ENCODE assay signal across 8 cellular contexts in the genomic region with DNA sequence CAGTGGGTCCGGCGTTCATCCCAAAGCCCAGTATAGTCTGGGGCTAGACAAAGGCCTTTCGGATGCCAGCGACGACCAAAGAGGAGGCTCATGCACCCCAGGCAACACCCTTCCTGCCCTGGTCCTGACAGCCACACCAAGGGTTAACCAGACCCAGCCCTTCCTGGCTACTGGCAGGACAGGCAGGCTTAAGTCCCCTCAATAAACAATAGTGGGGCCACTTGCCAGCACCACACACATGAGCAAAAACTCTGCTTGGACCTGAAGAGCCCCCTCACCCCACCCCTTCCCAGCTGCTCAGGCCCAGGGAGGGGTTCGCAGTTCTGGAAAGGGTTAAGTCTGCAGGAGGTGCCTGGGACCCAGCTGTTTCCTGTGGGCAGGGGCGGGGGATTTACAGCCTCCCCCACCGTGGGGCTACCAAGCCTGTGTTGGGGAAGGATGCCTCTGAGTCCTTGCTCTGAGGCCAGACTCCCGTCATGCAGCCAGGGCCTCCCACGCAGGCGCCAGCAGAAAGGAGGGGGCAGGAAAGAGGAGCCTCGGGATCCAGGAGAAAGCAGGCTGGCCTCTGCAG. TPM values are rescaled to one million over a fixed set of nuclear protein-coding genes. Genes with fewer than 3 reads are reported as not detected.
DNase-seq lines count a peak whose midpoint lies in the region; ATAC-seq and TF ChIP-seq lines count a peak whose summit lies in the region.

No MANE protein-coding gene starts in this region.

- H3K4me1 Mint-ChIP-seq in Calu3 (ENCODE audit: low read depth, unreplicated experiment) = peaks cover 36% of the 10 kb centered on the region

- BruUV-seq in Calu3 (replicated peaks; lab: Mats Ljungman, UMichigan) = no TSS peak
- no TSS peak for BruUV-seq in PC-3 (replicated peaks; lab: Mats Ljungman, UMichigan)

- peaks cover 38% of the 10 kb centered on the region for H3K4me1 ChIP-seq in PC-3 (ENCODE audit: insufficient read depth, low read length)
- peaks cover 7% of the 10 kb centered on the region for H3K4me1 ChIP-seq in fibroblast of lung (ENCODE audit: control insufficient read depth, extremely low read depth, insufficient read depth, low read length)
- H3K4me1 ChIP-seq in osteoblast (ENCODE audit: insufficient read depth, low read length) = peaks cover 44% of the 10 kb centered on the region

- no peak overlapping the region for H3K9ac ChIP-seq in PC-3 (ENCODE audit: low read length)
- no peak overlapping the region for H3K9ac ChIP-seq in fibroblast of lung (ENCODE audit: insufficient read depth, low read length)

- H3K36me3 ChIP-seq in PC-3 (ENCODE audit: low read depth, low read length) (no peaks in the 10 kb centered on the region), fibroblast of lung (ENCODE audit: control insufficient read depth, insufficient read depth, low read length) (no peaks in the 10 kb centered on the region), osteoblast (ENCODE audit: insufficient read depth, low read length) (no peaks in the 10 kb centered on the region)

- TF ChIP-seq CTCF in Calu3 (IDR thresholded peaks at IDR 0.05; ENCODE audit: unreplicated experiment) = no peak
- TF ChIP-seq CTCF in PC-3 (conservative IDR thresholded peaks at IDR 0.05; ENCODE audit: low read depth, low read length) = no peak
- TF ChIP-seq CTCF in fibroblast of lung (conservative IDR thresholded peaks at IDR 0.05 in 1 of 2, IDR thresholded peaks at IDR 0.05 in 1 of 2; ENCODE audit: low read depth in 1 of 2, low read length in 2 of 2) = no peak
- no peak for TF ChIP-seq CTCF in osteoblast (IDR thresholded peaks at IDR 0.05; ENCODE audit: extremely low read depth, low read depth, low read length)

- H3K27me3 Mint-ChIP-seq in Calu3 (ENCODE audit: unreplicated experiment) = no peaks in the 10 kb centered on the region

- H3K27ac Mint-ChIP-seq in Calu3 (ENCODE audit: unreplicated experiment) = no peak overlapping the region

- H4K20me1 ChIP-seq in PC-3 (ENCODE audit: low read length) = no peaks in the 10 kb centered on the region
- no peaks in the 10 kb centered on the region for H4K20me1 ChIP-seq in fibroblast of lung (ENCODE audit: control insufficient read depth, extremely low read depth, insufficient read depth, low read length)
- no peaks in the 10 kb centered on the region for H4K20me1 ChIP-seq in osteoblast (ENCODE audit: insufficient read depth, low read length)

- H3K4me2 ChIP-seq in PC-3 (ENCODE audit: low read length) (no peak overlapping the region), fibroblast of lung (ENCODE audit: extremely low read depth, insufficient read depth, low read length) (no peak overlapping the region), osteoblast (ENCODE audit: insufficient read depth, low read length) (peak overlapping the region; percentile 45)

- H3F3A ChIP-seq in PC-3 (ENCODE audit: low read length, unreplicated experiment) = no peaks in the 10 kb centered on the region

- no peak overlapping the region for H2AFZ ChIP-seq in PC-3 (ENCODE audit: low read length)
- H2AFZ ChIP-seq in fibroblast of lung (ENCODE audit: low read length) = peak overlapping the region; percentile 53
- H2AFZ ChIP-seq in osteoblast (ENCODE audit: low read length) = peak overlapping the region; percentile 79

- H3K9me2 ChIP-seq in PC-3 (replicated peaks; ENCODE audit: low read length) = no peaks in the 10 kb centered on the region

- peak; percentile 26 for DNase-seq in Calu3
- peak; percentile 33 for DNase-seq in PC-3
- DNase-seq in fibroblast of lung (ENCODE audit: low read depth in 2 of 2) = peak; percentile 76 to 92
- DNase-seq in osteoblast (ENCODE audit: insufficient read length, low spot score, missing footprints) = peak; percentile 92
- no peak for DNase-seq in cerebellar nuclear complex (lab: John Stamatoyannopoulos, UW)
- DNase-seq in GM19240 (ENCODE audit: insufficient read length, low spot score) = no peak
- no peak for DNase-seq in NCI-H774 (lab: John Stamatoyannopoulos, UW)

- ATAC-seq in PC-3 = 0 out of 2 replicates have a peak, but pooled peaks have one; percentile 1
- ATAC-seq in GM21423 (IDR thresholded peaks at IDR 0.05; ENCODE audit: unreplicated experiment) = no peak

- H3K27ac ChIP-seq in PC-3 (ENCODE audit: low read length) = no peak overlapping the region
- H3K27ac ChIP-seq in fibroblast of lung (ENCODE audit: insufficient read depth, low read length) = no peak overlapping the region
- peak overlapping the region; percentile 85 for H3K27ac ChIP-seq in osteoblast (ENCODE audit: low read depth, low read length)

- POLR2A ChIA-PET in PC-3 (lab: Charles Lee; ENCODE audit: unreplicated experiment) = no interaction called here

- peaks cover 8% of the 10 kb centered on the region for H3K36me3 Mint-ChIP-seq in Calu3 (ENCODE audit: insufficient read depth, unreplicated experiment)

- H3K27me3 ChIP-seq in PC-3 (ENCODE audit: low read length) = no peaks in the 10 kb centered on the region
- no peaks in the 10 kb centered on the region for H3K27me3 ChIP-seq in fibroblast of lung (ENCODE audit: control insufficient read depth, insufficient read depth, low read length)
- H3K27me3 ChIP-seq in osteoblast (ENCODE audit: insufficient read depth, low read length) = no peaks in the 10 kb centered on the region

- intact Hi-C loops in Calu3 (cut with micrococcal nuclease; ENCODE audit: unreplicated experiment) = no loop called here
- intact Hi-C loops in PC-3 (cut with micrococcal nuclease) = no loop called here

- H3K9me3 Mint-ChIP-seq in Calu3 (ENCODE audit: low read depth, unreplicated experiment) = no peaks in the 10 kb centered on the region

- H3K79me2 ChIP-seq in PC-3 (ENCODE audit: low read length) (no peaks in the 10 kb centered on the region), fibroblast of lung (ENCODE audit: control insufficient read depth, insufficient read depth, low read length) (no peaks in the 10 kb centered on the region), osteoblast (ENCODE audit: insufficient read depth, low read length) (no peaks in the 10 kb centered on the region)

- CTCF ChIA-PET in Calu3 (lab: Charles Lee) = interaction anchor here (0.9 to 6.3 kb wide), 3 partner anchors 10 to 30 kb away, joined by 3 to 149 read pairs (median 65); a partner anchor contains a TSS
- CTCF ChIA-PET in PC-3 (lab: Charles Lee) = interaction anchor here (0.7 kb wide), 1 partner anchor 10 kb away, joined by 4 read pairs; no protein-coding TSS in a partner anchor

- H3K4me3 Mint-ChIP-seq in Calu3 (ENCODE audit: low read depth, unreplicated experiment) = no peak overlapping the region

- H3K4me3 ChIP-seq in PC-3 (ENCODE audit: low read length) (no peak overlapping the region), fibroblast of lung (replicated peaks in 1 of 4; ENCODE audit: control extremely low read depth in 1 of 4, insufficient read depth in 1 of 4, low read depth in 3 of 4, low read length in 4 of 4) (no peak overlapping the region), osteoblast (ENCODE audit: insufficient read depth, low read length) (no peak overlapping the region)

- H3K9me3 ChIP-seq in PC-3 (ENCODE audit: low read length) (no peaks in the 10 kb centered on the region), fibroblast of lung (ENCODE audit: control insufficient read depth, insufficient read depth, low read depth, low read length) (no peaks in the 10 kb centered on the region), osteoblast (ENCODE audit: low read depth, low read length) (no peaks in the 10 kb centered on the region)

RNA-seq across cellular contexts. Expression of a gene that starts 18.2 kb away (rescaled TPM):
- total RNA-seq in Calu3 (2022) (31.1 and 36.7 TPM in 2 replicates), PC-3 (2014; rRNA removed) (216 and 349 TPM in 2 replicates), fibroblast of lung (138 and 141 TPM in 2 replicates), osteoblast (116 and 134 TPM in 2 replicates)
- 25.9 and 26.5 TPM in 2 replicates for polyA plus RNA-seq in fibroblast of lung
- polyA plus RNA-seq in fibroblast of lung (2012) = 57.8 and 74.3 TPM in 2 replicates
- polyA minus RNA-seq in fibroblast of lung (ENCODE audit: low replicate concordance) = 18.9 and 32.3 TPM in 2 replicates

RNA-seq across cellular contexts. Expression of a gene that starts 29.3 kb away (rescaled TPM):
- total RNA-seq in Calu3 (2022) (not detected in 2 replicates), PC-3 (2014; rRNA removed) (not detected in 2 replicates), fibroblast of lung (not detected in 2 replicates), osteoblast (not detected in 2 replicates)
- polyA plus RNA-seq in fibroblast of lung = 0.06 and 0.09 TPM in 2 replicates
- polyA plus RNA-seq in fibroblast of lung (2012) = not detected in 2 replicates
- polyA minus RNA-seq in fibroblast of lung (ENCODE audit: low replicate concordance) = not detected in 2 replicates

RNA-seq across cellular contexts. Expression of a gene that starts 51.7 kb away (rescaled TPM):
- total RNA-seq in Calu3 (2022) (209 and 244 TPM in 2 replicates), PC-3 (2014; rRNA removed) (310 and 381 TPM in 2 replicates), fibroblast of lung (not detected in 2 replicates), osteoblast (not detected in 2 replicates)
- 0.08 TPM in 1 of 2 replicates, not detected in the other for polyA plus RNA-seq in fibroblast of lung
- polyA plus RNA-seq in fibroblast of lung (2012) = not detected in 2 replicates
- not detected in 2 replicates for polyA minus RNA-seq in fibroblast of lung (ENCODE audit: low replicate concordance)

RNA-seq across cellular contexts. Expression of a gene that starts 56.1 kb away (rescaled TPM):
- total RNA-seq in Calu3 (2022) (69.9 and 73.5 TPM in 2 replicates), PC-3 (2014; rRNA removed) (147 and 189 TPM in 2 replicates), fibroblast of lung (158 and 195 TPM in 2 replicates), osteoblast (389 and 480 TPM in 2 replicates)
- 438 and 1,081 TPM in 2 replicates for polyA plus RNA-seq in fibroblast of lung
- 450 and 1,109 TPM in 2 replicates for polyA plus RNA-seq in fibroblast of lung (2012)
- 886 and 2,174 TPM in 2 replicates for polyA minus RNA-seq in fibroblast of lung (ENCODE audit: low replicate concordance)

Comparison
In these comparisons a context has a peak if more than half of its experiments do, and no peak if none do; other contexts are left out.
1. DNase-seq: peak in Calu3 (single experiment), PC-3 (single experiment), fibroblast of lung (2 of 2) and osteoblast (single experiment); none in cerebellar nuclear complex (0 of 2), GM19240 (single experiment) and NCI-H774 (single experiment).
2. RNA of a gene that starts 51.7 kb away (total RNA-seq): 310 to 381 TPM in PC-3 and 209 to 244 TPM in Calu3; not detected in fibroblast of lung and not detected in osteoblast; every median in the first group is over 100 times any median in the second.